In genomic region chr4:54657194-54657555, GRCh38 we compare ENCODE assay signal across 8 cellular contexts. TPM values are rescaled to one million over a fixed set of nuclear protein-coding genes. Genes with fewer than 3 reads are reported as not detected.
DNase-seq lines count a peak whose midpoint lies in the region; ATAC-seq and TF ChIP-seq lines count a peak whose summit lies in the region.

No MANE protein-coding gene starts in this region.

- no peaks in the 10 kb centered on the region for H3K36me3 ChIP-seq in esophagus muscularis mucosa
- no peaks in the 10 kb centered on the region for H3K36me3 ChIP-seq in prostate gland

- WGBS in esophagus muscularis mucosa: 21% methylated on average over 17 of the region's 25 CpGs
- 12% methylated on average over 25 of the region's 25 CpGs for WGBS in prostate gland

- peak; percentile 79 for DNase-seq in DMS153 (lab: John Stamatoyannopoulos, UW)
- peak; percentile 59 for DNase-seq in NCI-H2171 treated with DMSO at 0.1 percent for 48 hours (lab: John Stamatoyannopoulos, UW)
- no peak for DNase-seq in esophagus muscularis mucosa (ENCODE audit: extremely low spot score)
- DNase-seq in prostate gland (ENCODE audit: low spot score): no peak
- no peak for DNase-seq in SHP77 treated with DMSO at 0.1 percent for 48 hours (lab: John Stamatoyannopoulos, UW)
- no peak for DNase-seq in glomerular visceral epithelial cell (ENCODE audit: extremely low spot score)

- no peaks in the 10 kb centered on the region for H3K9me3 ChIP-seq in esophagus muscularis mucosa
- H3K9me3 ChIP-seq in prostate gland: no peaks in the 10 kb centered on the region

- TF ChIP-seq CTCF in esophagus muscularis mucosa (IDR thresholded peaks at IDR 0.05): no peak
- no peak for TF ChIP-seq CTCF in prostate gland (IDR thresholded peaks at IDR 0.05)

- no peak for ATAC-seq in GM21786 (IDR thresholded peaks at IDR 0.05; ENCODE audit: unreplicated experiment)
- ATAC-seq in HG03439 (IDR thresholded peaks at IDR 0.05; ENCODE audit: unreplicated experiment): no peak

- no peak for TF ChIP-seq EP300 in esophagus muscularis mucosa (IDR thresholded peaks at IDR 0.05)

- peak overlapping the region in 3 of 4 donors; percentile 34 to 62 (median 49) for H3K27ac ChIP-seq in esophagus muscularis mucosa (replicated peaks in 1 of 4)
- no peak overlapping the region for H3K27ac ChIP-seq in prostate gland

- peaks cover 0 to 29% (median 9%) of the 10 kb centered on the region in 4 donors for H3K27me3 ChIP-seq in esophagus muscularis mucosa
- no peaks in the 10 kb centered on the region for H3K27me3 ChIP-seq in prostate gland (replicated peaks; ENCODE audit: insufficient read depth)

- H3K4me1 ChIP-seq in esophagus muscularis mucosa: peaks cover 29 to 36% (median 34%) of the 10 kb centered on the region in 4 donors
- no peaks in the 10 kb centered on the region for H3K4me1 ChIP-seq in prostate gland (replicated peaks)

- intact Hi-C loops in esophagus muscularis mucosa (cut with DNase I) (no loop called here), prostate gland (cut with DNase I) (no loop called here)

- H3K4me3 ChIP-seq in esophagus muscularis mucosa (peak overlapping the region; percentile 60 to 69 (median 62)), prostate gland (peak overlapping the region; percentile 35 to 45)

- TF ChIP-seq POLR2A in esophagus muscularis mucosa (IDR thresholded peaks at IDR 0.05; ENCODE audit: low read depth): no peak
- TF ChIP-seq POLR2A in prostate gland (IDR thresholded peaks at IDR 0.05): no peak

RNA-seq across cellular contexts. Expression of gene KIT, which starts 0.6 kb away (rescaled TPM):
- 10 to 100 TPM; 43.0 to 81.3 (median 59.3) TPM for total RNA-seq in esophagus muscularis mucosa
- total RNA-seq in prostate gland: 1 to 10 TPM; 4.2 to 8.7 TPM

Comparison
In these comparisons a context has a peak if more than half of its experiments do, and no peak if none do; other contexts are left out.
1. DNase-seq: peak in DMS153 (single experiment) and NCI-H2171 treated with DMSO at 0.1 percent for 48 hours (single experiment); none in esophagus muscularis mucosa (single experiment), prostate gland (single experiment), SHP77 treated with DMSO at 0.1 percent for 48 hours (single experiment) and glomerular visceral epithelial cell (single experiment).
2. H3K27ac ChIP-seq: peak in esophagus muscularis mucosa (3 of 4); none in prostate gland (0 of 2).
3. RNA of gene KIT, which starts 0.6 kb away (total RNA-seq): 43.0 to 81.3 TPM in esophagus muscularis mucosa; 4.2 to 8.7 TPM in prostate gland; every median in the first group is over 4 times any median in the second.